Comparison of ENCODE assay signal across 11 cellular contexts in the genomic region with DNA sequence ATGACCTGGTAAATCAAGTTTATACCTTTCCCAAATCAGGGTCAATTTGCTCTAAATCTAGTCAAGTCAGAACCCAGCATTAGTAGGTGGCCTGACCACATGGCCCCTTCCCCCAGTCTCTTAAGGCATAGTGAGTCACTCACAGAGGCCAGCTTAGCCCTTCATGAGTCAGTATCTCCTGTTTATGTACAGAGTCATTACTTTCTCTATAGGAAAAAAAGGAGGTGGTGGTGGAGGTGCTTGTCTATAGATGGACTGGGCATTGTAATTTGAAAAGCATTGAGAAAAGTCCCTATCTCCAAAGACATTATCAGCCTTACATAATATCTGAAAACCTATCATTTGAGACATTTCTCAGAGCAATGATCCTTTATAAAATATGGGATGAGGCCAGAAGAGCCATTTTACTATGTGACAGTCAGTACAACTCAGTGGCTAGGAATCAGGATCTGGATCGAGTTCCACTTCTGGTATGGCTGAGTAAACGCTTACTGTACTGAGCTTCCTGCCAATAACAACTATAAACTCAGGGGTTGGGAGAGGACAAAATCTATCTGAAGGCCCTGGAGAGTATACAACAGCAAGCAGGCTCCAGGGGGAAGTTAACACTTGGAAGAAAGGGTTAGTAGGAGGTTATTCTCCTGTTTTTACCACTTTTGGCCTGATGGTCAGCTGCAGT. TPM values are rescaled to one million over a fixed set of nuclear protein-coding genes. Genes with fewer than 3 reads are reported as not detected.
DNase-seq lines count a peak whose midpoint lies in the region; ATAC-seq and TF ChIP-seq lines count a peak whose summit lies in the region.
"Had no signal": no experiment of that assay in that cellular context is flagged by ENCODE, and none has a peak within 500 bp of the region (broad histone marks: within the 10 kb centered on the region; RNA-seq: fewer than 3 reads in every experiment).

No MANE protein-coding gene starts in this region.

- H3K27me3 ChIP-seq in ACC112 (ENCODE audit: insufficient read depth, low read length): no peaks in the 10 kb centered on the region
- H3K27me3 ChIP-seq in hepatocyte: no peaks in the 10 kb centered on the region
- H3K27me3 ChIP-seq: colonic mucosa had no signal

- H3K4me1 ChIP-seq in ACC112 (ENCODE audit: control insufficient read depth, insufficient read depth, low read length, unreplicated experiment) (peaks cover 36% of the 10 kb centered on the region), hepatocyte (ENCODE audit: insufficient read depth) (no peaks in the 10 kb centered on the region)
- H3K4me1 ChIP-seq: colonic mucosa had no signal

- DNase-seq in HCEC 1CT: peak; percentile 100
- DNase-seq in hepatocyte (ENCODE audit: low spot score): peak; percentile 78
- no peak for DNase-seq in NCI-H345 (lab: John Stamatoyannopoulos, UW)
- no peak for DNase-seq in activated CD8-positive, alpha-beta memory T cell treated with anti-CD3 and anti-CD28 coated beads, Interleukin-2, amount 50 U/mL, for 48 hours
- DNase-seq in NCI-H1694 treated with DMSO at 0.1 percent for 48 hours (lab: John Stamatoyannopoulos, UW): no peak
- DNase-seq: colonic mucosa, GDM1, NCI-H1048 had no signal

- TF ChIP-seq CTCF in VCaP (conservative IDR thresholded peaks at IDR 0.05): no peak
- no peak for TF ChIP-seq CTCF in hepatocyte (IDR thresholded peaks at IDR 0.05; ENCODE audit: poor library complexity)

- H3K4me2 ChIP-seq in hepatocyte: no peak overlapping the region

- no peaks in the 10 kb centered on the region for H4K20me1 ChIP-seq in hepatocyte (ENCODE audit: insufficient read depth, poor library complexity, severe bottlenecking)

- peak overlapping the region; percentile 64 for H3K4me3 ChIP-seq in ACC112 (ENCODE audit: low read depth, low read length)
- H3K4me3 ChIP-seq in hepatocyte: no peak overlapping the region
- H3K4me3 ChIP-seq: colonic mucosa had no signal

- H3K27ac ChIP-seq in ACC112 (ENCODE audit: low read depth, low read length) (peak overlapping the region; percentile 99), VCaP (peak overlapping the region; percentile 97), hepatocyte (peak overlapping the region; percentile 76)
- H3K27ac ChIP-seq: colonic mucosa had no signal

- ATAC-seq in HG03354 (IDR thresholded peaks at IDR 0.05; ENCODE audit: poor library complexity, severe bottlenecking, unreplicated experiment): no peak

- peaks cover 7% of the 10 kb centered on the region for H3K9me3 ChIP-seq in hepatocyte (ENCODE audit: low read depth)
- H3K9me3 ChIP-seq: colonic mucosa had no signal

- H3K9me2 ChIP-seq in hepatocyte (replicated peaks; ENCODE audit: insufficient read depth): no peaks in the 10 kb centered on the region

- 71% methylated on average over 2 of the region's 2 CpGs for WGBS in hepatocyte (ENCODE audit: low lambda C conversion rate, missing lambda C conversion rate)

- H3K36me3 ChIP-seq in ACC112 (ENCODE audit: insufficient read depth, low read length) (peaks cover 13% of the 10 kb centered on the region; the same call in 1 of the 2 replicates), hepatocyte (replicated peaks; ENCODE audit: insufficient read depth, low read depth) (no peaks in the 10 kb centered on the region)
- H3K36me3 ChIP-seq: colonic mucosa had no signal

- H2AFZ ChIP-seq in ACC112 (ENCODE audit: low read length, unreplicated experiment) (peak overlapping the region; percentile 67), hepatocyte (no peak overlapping the region)

- no peaks in the 10 kb centered on the region for H3K79me2 ChIP-seq in ACC112 (ENCODE audit: control insufficient read depth, insufficient read depth, low read length, unreplicated experiment)
- H3K79me2 ChIP-seq in hepatocyte: no peaks in the 10 kb centered on the region

RNA-seq across cellular contexts. Expression of a gene that starts 22.5 kb away (rescaled TPM):
- 0.24 and 0.30 TPM in 2 replicates for total RNA-seq in hepatocyte
- 1.3 and 1.5 TPM in 2 replicates for polyA plus RNA-seq in hepatocyte
- total RNA-seq: colonic mucosa had no signal

Comparison
In these comparisons a context has a peak if more than half of its experiments do, and no peak if none do; other contexts are left out.
1. DNase-seq: peak in HCEC 1CT (single experiment) and hepatocyte (single experiment); none in NCI-H345 (single experiment), activated CD8-positive, alpha-beta memory T cell treated with anti-CD3 and anti-CD28 coated beads, Interleukin-2, amount 50 U/mL, for 48 hours (single experiment) and NCI-H1694 treated with DMSO at 0.1 percent for 48 hours (single experiment).
2. Peak in every context shown above with its lines, with median percentiles within 50 percentile points of each other: H3K27ac ChIP-seq.